In the genomic region with DNA sequence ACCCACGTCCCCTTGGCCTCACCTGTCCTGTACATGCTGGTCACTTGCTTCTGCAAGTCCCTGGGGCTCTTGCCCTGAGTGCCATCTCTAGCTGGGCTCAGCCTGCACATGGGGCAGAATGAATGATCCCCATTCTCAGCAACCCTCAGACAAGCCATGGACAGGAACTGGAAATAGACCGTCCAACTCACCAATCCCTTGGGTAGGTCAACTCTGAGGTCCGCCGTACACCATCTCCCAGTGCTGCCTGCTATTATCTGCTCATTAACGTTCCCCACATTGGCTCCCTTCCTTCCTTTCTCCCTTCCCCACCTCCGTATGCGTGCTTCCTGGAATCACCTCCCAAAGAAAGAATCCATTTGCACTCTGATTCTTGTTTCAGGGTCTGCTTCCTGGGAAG, we compare ENCODE assay signal across 1 cellular context.
TF ChIP-seq lines count a peak whose summit lies in the region.

No MANE protein-coding gene starts in this region.

TF ChIP-seq in K562, 482 proteins besides CTCF, POLR2A, EP300 and RAD21 (continued from another document):
- no peak for TF ChIP-seq ZEB2 (IDR thresholded peaks at IDR 0.05)
- TF ChIP-seq GABPB1 (CRISPR knock-in tag; IDR thresholded peaks at IDR 0.05), result no peak
- TF ChIP-seq CBFB (CRISPR knock-in tag; IDR thresholded peaks at IDR 0.05), result no peak
